In genomic region chr15:81010086-81010485, GRCh38 we compare ENCODE assay signal across 15 cellular contexts. TPM values are rescaled to one million over a fixed set of nuclear protein-coding genes. Genes with fewer than 3 reads are reported as not detected.
DNase-seq lines count a peak whose midpoint lies in the region; ATAC-seq and TF ChIP-seq lines count a peak whose summit lies in the region.
"Had no signal": no experiment of that assay in that cellular context is flagged by ENCODE, and none has a peak within 500 bp of the region (broad histone marks: within the 10 kb centered on the region; RNA-seq: fewer than 3 reads in every experiment).

No MANE protein-coding gene starts in this region.

- no peak for ATAC-seq in CD8-positive, alpha-beta T cell
- ATAC-seq in T-helper 17 cell (no peak), GM19463 (IDR thresholded peaks at IDR 0.05; ENCODE audit: unreplicated experiment) (no peak)
- ATAC-seq: HCT116 had no signal

- H3K27me3 ChIP-seq in CD8-positive, alpha-beta T cell (ENCODE audit: insufficient read depth, low read length): no peaks in the 10 kb centered on the region
- H3K27me3 ChIP-seq in dorsolateral prefrontal cortex: no peaks in the 10 kb centered on the region

- no peak overlapping the region for H3K4me3 ChIP-seq in CD8-positive, alpha-beta T cell (ENCODE audit: low read depth, low read length)
- peak overlapping the region in 28 of 59 donors; percentile 1 to 34 (median 16) for H3K4me3 ChIP-seq in dorsolateral prefrontal cortex
- H3K4me3 ChIP-seq: GM23248 had no signal

- H3K27ac ChIP-seq in CD8-positive, alpha-beta T cell (ENCODE audit: low read depth, low read length): no peak overlapping the region
- H3K27ac ChIP-seq in dorsolateral prefrontal cortex: peak overlapping the region in 46 of 59 donors; percentile 0 to 79 (median 50)
- H3K27ac ChIP-seq: GM23248 had no signal

- intact Hi-C loops in CD8-positive, alpha-beta T cell (cut with DNase I, micrococcal nuclease): no loop called here
- intact Hi-C loops in dorsolateral prefrontal cortex (cut with DNase I): no loop called here

- CTCF ChIA-PET in CD8-positive, alpha-beta T cell (lab: Charles Lee): interaction anchor here (0.9 to 2.3 kb wide), 2 partner anchors 11 to 19 kb away, joined by 3 to 7 read pairs; no protein-coding TSS in a partner anchor

- TF ChIP-seq CTCF in CD8-positive, alpha-beta T cell (IDR thresholded peaks at IDR 0.05): no peak
- TF ChIP-seq CTCF in dorsolateral prefrontal cortex (IDR thresholded peaks at IDR 0.05 in 54 of 56, conservative IDR thresholded peaks at IDR 0.05 in 2 of 56; ENCODE audit: low read depth in 1 of 56, partially characterized antibody in 56 of 56): no peak

- H3K4me1 Mint-ChIP-seq in CD8-positive, alpha-beta T cell (ENCODE audit: low read depth): peaks cover 37% of the 10 kb centered on the region
- H3K4me1 Mint-ChIP-seq in T-helper 17 cell: peaks cover 21% of the 10 kb centered on the region

- no peaks in the 10 kb centered on the region for H3K4me1 ChIP-seq in CD8-positive, alpha-beta T cell (ENCODE audit: insufficient read depth, low read length)

- no peaks in the 10 kb centered on the region for H3K9me3 Mint-ChIP-seq in CD8-positive, alpha-beta T cell
- H3K9me3 Mint-ChIP-seq: CD4-positive, alpha-beta memory T cell had no signal

- POLR2A ChIA-PET in CD8-positive, alpha-beta T cell (lab: Charles Lee): no interaction called here

- no peaks in the 10 kb centered on the region for H3K36me3 ChIP-seq in CD8-positive, alpha-beta T cell (ENCODE audit: insufficient read depth, low read length)

- H3K27ac Mint-ChIP-seq in CD8-positive, alpha-beta T cell: peak overlapping the region; percentile 64
- H3K27ac Mint-ChIP-seq in T-helper 17 cell: peak overlapping the region; percentile 24
- H3K27ac Mint-ChIP-seq: B cell had no signal

- H3K36me3 Mint-ChIP-seq in CD8-positive, alpha-beta T cell: peaks cover 4% of the 10 kb centered on the region
- peaks cover 7% of the 10 kb centered on the region for H3K36me3 Mint-ChIP-seq in T-helper 17 cell (ENCODE audit: low read depth)

- DNase-seq in CD8-positive, alpha-beta T cell: no peak
- DNase-seq in T-helper 17 cell (no peak), dorsolateral prefrontal cortex (no peak), pons (ENCODE audit: low spot score) (peak; percentile 71), NCI-H774 (lab: John Stamatoyannopoulos, UW) (no peak), NCI-H2171 treated with DMSO at 0.1 percent for 48 hours (lab: John Stamatoyannopoulos, UW) (no peak)
- DNase-seq: Caco-2; CD4-positive, alpha-beta memory T cell; DND-41; GF-D8; GM23248; KBM-7 had no signal

- no peaks in the 10 kb centered on the region for H3K9me3 ChIP-seq in CD8-positive, alpha-beta T cell (ENCODE audit: low read length)
- H3K9me3 ChIP-seq in T-helper 17 cell (ENCODE audit: control insufficient read depth, low read length, poor library complexity, severe bottlenecking): no peaks in the 10 kb centered on the region
- H3K9me3 ChIP-seq: Caco-2 had no signal

- no peaks in the 10 kb centered on the region for H3K27me3 Mint-ChIP-seq in CD8-positive, alpha-beta T cell (ENCODE audit: low read depth)
- H3K27me3 Mint-ChIP-seq in T-helper 17 cell: no peaks in the 10 kb centered on the region
- H3K27me3 Mint-ChIP-seq: B cell; CD4-positive, alpha-beta memory T cell had no signal

- no peak overlapping the region for H3K4me3 Mint-ChIP-seq in CD8-positive, alpha-beta T cell
- no peak overlapping the region for H3K4me3 Mint-ChIP-seq in T-helper 17 cell
- H3K4me3 Mint-ChIP-seq: B cell; CD4-positive, alpha-beta memory T cell had no signal

RNA-seq across cellular contexts. Expression of gene TLNRD1, which starts 9.4 kb away (rescaled TPM):
- total RNA-seq in CD8-positive, alpha-beta T cell: 10 to 100 TPM; 15.3 to 15.6 TPM
- total RNA-seq in T-helper 17 cell (10 to 100 TPM; 17.5 to 17.6 TPM), dorsolateral prefrontal cortex (10 to 100 TPM; 10.3 to 20.4 (median 16.1) TPM)

RNA-seq across cellular contexts. Expression of gene MESD, which starts 20.5 kb away (rescaled TPM):
- 1 to 10 TPM; 6.4 to 8.1 TPM for total RNA-seq in CD8-positive, alpha-beta T cell
- total RNA-seq in T-helper 17 cell: 10 to 100 TPM; 14.3 to 14.4 TPM
- total RNA-seq in dorsolateral prefrontal cortex: 10 to 100 TPM; 16.9 to 41.5 (median 21.8) TPM
